In the genomic region with DNA sequence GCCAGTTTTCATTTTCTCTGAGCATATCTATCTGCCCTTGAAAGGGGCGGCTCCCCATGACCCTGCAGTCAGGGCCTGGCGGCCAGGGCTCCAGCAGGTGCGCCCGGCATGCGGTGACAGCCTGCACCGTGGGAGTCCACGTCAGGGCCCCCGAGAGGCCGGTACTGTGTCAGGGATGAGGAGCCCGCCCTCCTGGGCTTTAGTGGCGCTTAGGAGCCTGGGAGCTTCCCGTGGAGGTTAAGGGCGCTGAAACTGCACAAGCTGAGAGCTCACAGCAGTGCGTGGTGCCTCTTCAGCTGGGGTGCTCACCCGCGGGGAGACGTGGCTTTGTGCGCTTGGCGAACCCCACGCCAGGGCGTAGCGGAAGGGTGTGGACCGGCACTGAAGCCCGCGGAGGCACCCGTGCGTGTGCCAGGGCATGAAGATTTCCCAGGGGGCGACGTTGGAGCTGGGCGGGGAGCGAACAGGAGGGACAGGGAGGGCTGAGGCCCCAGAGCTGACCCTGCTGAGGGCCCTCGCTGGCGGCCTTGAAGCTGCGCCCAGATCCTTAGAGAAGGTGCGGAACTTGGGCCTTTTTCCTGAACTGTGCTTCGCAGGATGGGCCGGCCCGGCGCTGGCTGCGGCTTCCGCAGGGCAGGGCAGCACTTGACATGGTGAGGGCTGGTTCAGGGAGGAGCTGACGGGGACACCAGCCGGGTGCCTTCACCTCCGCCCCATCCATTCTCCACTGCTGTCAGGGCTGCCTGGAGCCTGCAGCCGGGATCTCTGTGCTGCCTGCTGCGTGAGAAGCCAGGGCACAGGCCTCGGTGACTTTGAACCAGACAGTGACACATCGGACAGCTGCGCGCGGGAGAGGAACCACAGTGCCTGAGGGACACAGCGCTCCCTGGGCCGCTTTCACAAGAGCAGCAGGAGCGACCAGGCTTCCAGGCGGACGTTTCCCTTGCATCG, we compare ENCODE assay signal across 8 cellular contexts. TPM values are rescaled to one million over a fixed set of nuclear protein-coding genes. Genes with fewer than 3 reads are reported as not detected.
DNase-seq lines count a peak whose midpoint lies in the region; ATAC-seq and TF ChIP-seq lines count a peak whose summit lies in the region.

No MANE protein-coding gene starts in this region.

- H3K4me1 Mint-ChIP-seq in memory B cell (peaks cover 48% of the 10 kb centered on the region), progenitor cell of endocrine pancreas (ENCODE audit: low read depth) (peaks cover 10% of the 10 kb centered on the region)

- no peaks in the 10 kb centered on the region for H4K20me1 ChIP-seq in DOHH2 (ENCODE audit: control insufficient read depth, insufficient read depth, low read depth, low read length)

- H3K36me3 Mint-ChIP-seq in memory B cell (peaks cover 5% of the 10 kb centered on the region), progenitor cell of endocrine pancreas (ENCODE audit: insufficient read depth) (no peaks in the 10 kb centered on the region)

- H3K27ac Mint-ChIP-seq in memory B cell = peak overlapping the region; percentile 90
- H3K27ac Mint-ChIP-seq in progenitor cell of endocrine pancreas = no peak overlapping the region

- H3K4me1 ChIP-seq in DOHH2 (ENCODE audit: control insufficient read depth, low read length) (peaks cover 41% of the 10 kb centered on the region), thymus (ENCODE audit: control insufficient read depth, insufficient read depth, low read length) (peaks cover 4% of the 10 kb centered on the region)

- ATAC-seq in HG03108 (IDR thresholded peaks at IDR 0.05; ENCODE audit: unreplicated experiment) (peak; percentile 22), memory B cell (ENCODE audit: low read depth) (peak; percentile 62), HG02970 (IDR thresholded peaks at IDR 0.05; ENCODE audit: low FRiP score, unreplicated experiment) (no peak)

- H3K4me3 Mint-ChIP-seq in memory B cell (peak overlapping the region; percentile 93), progenitor cell of endocrine pancreas (ENCODE audit: low read depth) (no peak overlapping the region)

- H3K4me3 ChIP-seq in DOHH2 (ENCODE audit: low read length) (peak overlapping the region; percentile 52), WI38 (ENCODE audit: low read depth, low read length) (peak overlapping the region; percentile 52), thymus (ENCODE audit: low read length) (peak overlapping the region; percentile 44)

- peak overlapping the region; percentile 62 for H3K4me2 ChIP-seq in DOHH2 (ENCODE audit: low read length)

- H3K27ac ChIP-seq in DOHH2 (ENCODE audit: low read depth, low read length) (no peak overlapping the region), cingulate gyrus (ENCODE audit: low read depth, low read length) (peak overlapping the region; percentile 54), thymus (ENCODE audit: low read depth) (peak overlapping the region; percentile 70)

- DNase-seq in memory B cell (ENCODE audit: low spot score in 2 of 2) (peak; percentile 64), progenitor cell of endocrine pancreas (ENCODE audit: low spot score, unreplicated experiment) (no peak)

- TF ChIP-seq CTCF in DOHH2 (IDR thresholded peaks at IDR 0.05; ENCODE audit: low read depth, low read length, poor library complexity, severe bottlenecking) (no peak), WI38 (IDR thresholded peaks at IDR 0.05; ENCODE audit: low read depth, low read length) (no peak), progenitor cell of endocrine pancreas (IDR thresholded peaks at IDR 0.05; ENCODE audit: unreplicated experiment) (no peak)

- no peaks in the 10 kb centered on the region for H3K27me3 Mint-ChIP-seq in memory B cell
- H3K27me3 Mint-ChIP-seq in progenitor cell of endocrine pancreas = peaks cover 4% of the 10 kb centered on the region

- H3K36me3 ChIP-seq in DOHH2 (ENCODE audit: control insufficient read depth, low read length) = no peaks in the 10 kb centered on the region
- no peaks in the 10 kb centered on the region for H3K36me3 ChIP-seq in thymus (ENCODE audit: control insufficient read depth, insufficient read depth)

- H3F3A ChIP-seq in DOHH2 (ENCODE audit: control insufficient read depth, insufficient read depth) = peaks cover 6% of the 10 kb centered on the region; the same call in 1 of the 2 replicates

- H3K9me2 ChIP-seq in DOHH2 (replicated peaks; ENCODE audit: control insufficient read depth, low read length) = no peaks in the 10 kb centered on the region

- H3K9me3 ChIP-seq in DOHH2 (ENCODE audit: control insufficient read depth, insufficient read depth, low read length) (no peaks in the 10 kb centered on the region), thymus (ENCODE audit: control insufficient read depth) (no peaks in the 10 kb centered on the region)

- no peaks in the 10 kb centered on the region for H3K79me2 ChIP-seq in DOHH2 (ENCODE audit: control insufficient read depth, low read length)

- H3K9me3 Mint-ChIP-seq in memory B cell (peaks cover 3% of the 10 kb centered on the region), progenitor cell of endocrine pancreas (ENCODE audit: low read depth) (no peaks in the 10 kb centered on the region)

- WGBS in thymus = 44% methylated on average over 57 of the region's 57 CpGs

- H3K27me3 ChIP-seq in DOHH2 (ENCODE audit: control insufficient read depth, low read length) = peaks cover 51% of the 10 kb centered on the region
- no peaks in the 10 kb centered on the region for H3K27me3 ChIP-seq in thymus (ENCODE audit: control insufficient read depth, insufficient read depth)

RNA-seq across cellular contexts. Expression of a gene that starts 32.9 kb away (rescaled TPM):
- not detected for polyA plus RNA-seq in thymus
- not detected in 2 replicates for total RNA-seq in progenitor cell of endocrine pancreas

RNA-seq across cellular contexts. Expression of a gene that starts 33.0 kb away (rescaled TPM):
- 17.9 TPM for polyA plus RNA-seq in thymus
- 82.8 and 89.4 TPM in 2 replicates for total RNA-seq in progenitor cell of endocrine pancreas
